Comparison of ENCODE assay signal across 33 cellular contexts in the genomic region with DNA sequence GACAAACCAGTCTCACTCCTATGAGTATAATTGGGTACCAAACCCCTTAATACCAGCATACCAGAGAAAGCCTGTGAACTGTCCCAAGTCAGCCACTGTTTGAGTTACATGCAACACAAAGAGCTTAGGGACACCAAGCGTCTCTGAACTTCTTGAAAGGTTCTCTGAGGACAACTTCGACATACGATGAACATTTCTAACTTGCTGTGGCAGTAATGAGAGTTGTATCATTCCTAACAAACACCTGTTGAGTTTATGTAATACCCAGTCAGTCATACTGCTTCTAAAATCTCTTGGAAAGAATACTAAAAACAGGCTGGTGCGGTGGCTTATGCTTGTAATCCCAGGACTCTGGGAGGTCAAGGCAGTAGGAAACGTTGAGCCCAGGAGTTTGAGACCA. TPM values are rescaled to one million over a fixed set of nuclear protein-coding genes. Genes with fewer than 3 reads are reported as not detected.
DNase-seq lines count a peak whose midpoint lies in the region; ATAC-seq, FAIRE-seq and TF ChIP-seq lines count a peak whose summit lies in the region.
"Had no signal": no experiment of that assay in that cellular context is flagged by ENCODE, and none has a peak within 500 bp of the region (broad histone marks: within the 10 kb centered on the region; RNA-seq: fewer than 3 reads in every experiment).

No MANE protein-coding gene starts in this region.

- peak overlapping the region; percentile 0 for H3K27ac Mint-ChIP-seq in activated naive CD8-positive, alpha-beta T cell
- no peak overlapping the region for H3K27ac Mint-ChIP-seq in activated naive CD8-positive, alpha-beta T cell treated with anti-CD3 and anti-CD28 coated beads, Interleukin-2, amount 50 U/mL, for 24 hours
- H3K27ac Mint-ChIP-seq: activated CD8-positive, alpha-beta T cell treated with anti-CD3 and anti-CD28 coated beads, Interleukin-2, amount 10 ng/mL, durations not matched to agents 7 days and 5 days; activated naive CD4-positive, alpha-beta T cell treated with anti-CD3 and anti-CD28 coated beads, Interleukin-2, amount 50 U/mL, for 24 hours; activated T-helper 2 cell treated with anti-CD3 and anti-CD28 coated beads, Interferon-gamma antibody, Interleukin-2, Interleukin-4, amounts not matched to agents 10 μg/mL and 5 μg/mL and 100 μg/mL, durations not matched to agents 14 hours and 24 hours and 36 hours; B cell; mesothelial cell of epicardium; T-helper 1 cell treated with Interleukin-12 subunit alpha and Interleukin-12 subunit beta and Interleukin-4 antibody, amounts not matched to agents 30 μg/mL and 1 μg/mL, for 36 hours had no signal

- no peak for FAIRE-seq in GM12892 (lab: Jason Lieb, UNC)
- FAIRE-seq: H54, kidney, urothelium cell line had no signal

- H3K27me3 ChIP-seq in skeletal muscle tissue (ENCODE audit: control insufficient read depth in 3 of 3, insufficient read depth in 3 of 3, low read length in 3 of 3) = no peaks in the 10 kb centered on the region
- H3K27me3 ChIP-seq: breast epithelium, heart right ventricle, stomach had no signal

- H3K4me1 Mint-ChIP-seq in activated naive CD8-positive, alpha-beta T cell (ENCODE audit: low read depth) = no peaks in the 10 kb centered on the region
- H3K4me1 Mint-ChIP-seq in activated naive CD8-positive, alpha-beta T cell treated with anti-CD3 and anti-CD28 coated beads, Interleukin-2, amount 50 U/mL, for 24 hours = peaks cover 1% of the 10 kb centered on the region
- H3K4me1 Mint-ChIP-seq: activated naive CD4-positive, alpha-beta T cell treated with anti-CD3 and anti-CD28 coated beads, Interleukin-2, amount 50 U/mL, for 24 hours; B cell; CD4-positive, alpha-beta memory T cell; mesothelial cell of epicardium; naive thymus-derived CD4-positive, alpha-beta T cell had no signal

- no peak overlapping the region for H3K4me3 ChIP-seq in skeletal muscle tissue (ENCODE audit: low read length in 3 of 3)
- H3K4me3 ChIP-seq: breast epithelium, heart right ventricle, smooth muscle cell, stomach had no signal

- H3K36me3 Mint-ChIP-seq in activated naive CD8-positive, alpha-beta T cell = peaks cover 6% of the 10 kb centered on the region
- H3K36me3 Mint-ChIP-seq in activated naive CD8-positive, alpha-beta T cell treated with anti-CD3 and anti-CD28 coated beads, Interleukin-2, amount 50 U/mL, for 24 hours (ENCODE audit: low read depth) = peaks cover 36% of the 10 kb centered on the region

- H3K27ac ChIP-seq in skeletal muscle tissue (ENCODE audit: low read depth, low read length) = peak overlapping the region; percentile 62
- H3K27ac ChIP-seq: breast epithelium, heart right ventricle, HL-60, stomach had no signal

- peak overlapping the region in 1 of 3 donors; percentile 3 for H3K9ac ChIP-seq in skeletal muscle tissue (ENCODE audit: low read depth in 1 of 3, low read length in 3 of 3)
- H3K9ac ChIP-seq: SK-N-SH had no signal

- H3K9me3 ChIP-seq in skeletal muscle tissue (ENCODE audit: control insufficient read depth in 3 of 3, low read length in 3 of 3) = no peaks in the 10 kb centered on the region
- H3K9me3 ChIP-seq: breast epithelium, heart right ventricle, SK-N-SH, stomach had no signal

- DNase-seq in activated naive CD8-positive, alpha-beta T cell treated with anti-CD3 and anti-CD28 coated beads, Interleukin-2, amount 50 U/mL, for 24 hours = no peak
- DNase-seq in cerebellar cortex (ENCODE audit: low spot score) (peak; percentile 64), GM12892 (ENCODE audit: insufficient read length) (no peak), GM13976 (ENCODE audit: low spot score) (no peak)
- DNase-seq: activated CD4-positive, CD25-positive, alpha-beta regulatory T cell treated with anti-CD3 and anti-CD28 coated beads, Interleukin-2, amount 50 U/mL, for 72 hours; activated CD8-positive, alpha-beta T cell treated with anti-CD3 and anti-CD28 coated beads, Interleukin-2, amount 10 ng/mL, durations not matched to agents 7 days and 5 days; anterior cingulate cortex; CD4-positive, alpha-beta memory T cell; DMS153; foreskin melanocyte; heart right ventricle; kidney; naive thymus-derived CD4-positive, alpha-beta T cell; NCI-H1417 treated with DMSO at 0.1 percent for 48 hours; NCI-H2081; NCI-H524 treated with DMSO at 0.1 percent for 48 hours; OCI-M1; SK-N-SH; stomach had no signal

- H3K4me1 ChIP-seq in skeletal muscle tissue (ENCODE audit: control insufficient read depth in 3 of 3, insufficient read depth in 3 of 3, low read length in 3 of 3) = peaks cover 0 to 15% (median 6%) of the 10 kb centered on the region in 3 donors
- H3K4me1 ChIP-seq: breast epithelium, heart right ventricle had no signal

- no peak overlapping the region for H3K4me3 Mint-ChIP-seq in activated naive CD8-positive, alpha-beta T cell
- no peak overlapping the region for H3K4me3 Mint-ChIP-seq in activated naive CD8-positive, alpha-beta T cell treated with anti-CD3 and anti-CD28 coated beads, Interleukin-2, amount 50 U/mL, for 24 hours
- H3K4me3 Mint-ChIP-seq: activated CD8-positive, alpha-beta T cell treated with anti-CD3 and anti-CD28 coated beads, Interleukin-2, amount 10 ng/mL, durations not matched to agents 7 days and 5 days; activated naive CD4-positive, alpha-beta T cell treated with anti-CD3 and anti-CD28 coated beads, Interleukin-2, amount 50 U/mL, for 24 hours; B cell; CD4-positive, alpha-beta memory T cell; mesothelial cell of epicardium; naive thymus-derived CD4-positive, alpha-beta T cell; T-helper 1 cell treated with Interleukin-12 subunit alpha and Interleukin-12 subunit beta and Interleukin-4 antibody, amounts not matched to agents 30 μg/mL and 1 μg/mL, for 36 hours had no signal

- TF ChIP-seq POLR2A in GM19099 (IDR thresholded peaks at IDR 0.05; ENCODE audit: extremely low read depth, insufficient read length, low read depth) (peak; percentile 19), GM12892 (IDR thresholded peaks at IDR 0.05; ENCODE audit: low read depth, low read length) (no peak)

- H3K9me3 Mint-ChIP-seq in activated naive CD8-positive, alpha-beta T cell (ENCODE audit: low read depth) = no peaks in the 10 kb centered on the region
- H3K9me3 Mint-ChIP-seq in activated naive CD8-positive, alpha-beta T cell treated with anti-CD3 and anti-CD28 coated beads, Interleukin-2, amount 50 U/mL, for 24 hours = no peaks in the 10 kb centered on the region
- H3K9me3 Mint-ChIP-seq: activated naive CD4-positive, alpha-beta T cell treated with anti-CD3 and anti-CD28 coated beads, Interleukin-2, amount 50 U/mL, for 24 hours; activated T-helper 2 cell treated with anti-CD3 and anti-CD28 coated beads, Interferon-gamma antibody, Interleukin-2, Interleukin-4, amounts not matched to agents 10 μg/mL and 5 μg/mL and 100 μg/mL, durations not matched to agents 14 hours and 24 hours and 36 hours; CD4-positive, alpha-beta memory T cell; mesothelial cell of epicardium; naive thymus-derived CD4-positive, alpha-beta T cell; T-helper 1 cell treated with Interleukin-12 subunit alpha and Interleukin-12 subunit beta and Interleukin-4 antibody, amounts not matched to agents 30 μg/mL and 1 μg/mL, for 36 hours had no signal

- TF ChIP-seq CTCF in GM13976 (IDR thresholded peaks at IDR 0.05; ENCODE audit: borderline replicate concordance, control extremely low read depth, extremely low read depth, insufficient read depth, missing control alignments) = no peak

- no peak for ATAC-seq in activated naive CD8-positive, alpha-beta T cell treated with anti-CD3 and anti-CD28 coated beads, Interleukin-2, amount 50 U/mL, for 24 hours
- ATAC-seq in HG03025 (IDR thresholded peaks at IDR 0.05; ENCODE audit: low FRiP score, unreplicated experiment) = no peak
- ATAC-seq: activated CD8-positive, alpha-beta T cell treated with anti-CD3 and anti-CD28 coated beads, Interleukin-2, amount 10 ng/mL, durations not matched to agents 7 days and 5 days; naive thymus-derived CD4-positive, alpha-beta T cell had no signal

- H3K36me3 ChIP-seq in skeletal muscle tissue (ENCODE audit: control insufficient read depth in 3 of 3, insufficient read depth in 3 of 3, low read length in 3 of 3) = peaks cover 23 to 75% (median 70%) of the 10 kb centered on the region in 3 donors

- H3K27me3 Mint-ChIP-seq in activated naive CD8-positive, alpha-beta T cell = no peaks in the 10 kb centered on the region
- H3K27me3 Mint-ChIP-seq in activated naive CD8-positive, alpha-beta T cell treated with anti-CD3 and anti-CD28 coated beads, Interleukin-2, amount 50 U/mL, for 24 hours = no peaks in the 10 kb centered on the region
- H3K27me3 Mint-ChIP-seq: activated naive CD4-positive, alpha-beta T cell treated with anti-CD3 and anti-CD28 coated beads, Interleukin-2, amount 50 U/mL, for 24 hours; B cell; CD4-positive, alpha-beta memory T cell; naive thymus-derived CD4-positive, alpha-beta T cell had no signal

- in situ Hi-C loops in GM13976 (cut with MboI; ENCODE audit: low sequenced_read_pairs, unreplicated experiment) = no loop called here

RNA-seq across cellular contexts. Expression of a gene that starts 18.4 kb away (rescaled TPM):
- total RNA-seq in skeletal muscle tissue = 176 TPM
- polyA plus RNA-seq in GM12892 (2012; ENCODE audit: missing spikeins) = 373 TPM

RNA-seq across cellular contexts. Expression of a gene that starts 30.6 kb away (rescaled TPM):
- total RNA-seq in skeletal muscle tissue = 17.2 TPM
- 36.6 TPM for polyA plus RNA-seq in GM12892 (2012; ENCODE audit: missing spikeins)

RNA-seq across cellular contexts. Expression of a gene that starts 35.9 kb away (rescaled TPM):
- 12.5 TPM for total RNA-seq in skeletal muscle tissue
- 18.7 TPM for polyA plus RNA-seq in GM12892 (2012; ENCODE audit: missing spikeins)
